8 cellular contexts compared by ENCODE assay signal in genomic region chr2:65129613-65130439, GRCh38.
DNase-seq lines count a peak whose midpoint lies in the region; ATAC-seq lines count a peak whose summit lies in the region.

Gene RAB1A (minus strand): TSS chr2:65130106. CDS start chr2:65129915, 191 bp downstream.

- ATAC-seq in GM19025 (IDR thresholded peaks at IDR 0.05; ENCODE audit: low read depth, unreplicated experiment) (peak; percentile 94), HG03342 (IDR thresholded peaks at IDR 0.05; ENCODE audit: unreplicated experiment) (peak; percentile 95)

- DNase-seq in AG20443 (ENCODE audit: low spot score), result peak; percentile 98
- peak; percentile 97 for DNase-seq in NCI-H345 treated with DMSO at 0.1 percent for 48 hours (lab: John Stamatoyannopoulos, UW; ENCODE audit: unreplicated experiment)
- DNase-seq in activated CD4-positive, CD25-positive, alpha-beta regulatory T cell (lab: John Stamatoyannopoulos, UW), result peak; percentile 98 to 99 (median 98)
- peak; percentile 98 for DNase-seq in central memory CD4-positive, alpha-beta T cell
- peak; percentile 98 for DNase-seq in inferior parietal cortex (ENCODE audit: extremely low spot score)
- DNase-seq in stimulated activated CD4-positive, alpha-beta T cell treated with anti-CD3 and anti-CD28 coated beads, Interleukin-12 subunit alpha, Interleukin-12 subunit beta, amount 100 ng/mL, for 24 hours (ENCODE audit: low read depth in 2 of 2), result peak; percentile 97 to 99

Comparison
In these comparisons a context has a peak if more than half of its experiments do, and no peak if none do; other contexts are left out.
1. Peak in every context shown above with its lines: DNase-seq and ATAC-seq.